36 cellular contexts compared by ENCODE assay signal in genomic region chr1:180565472-180565871, GRCh38. TPM values are rescaled to one million over a fixed set of nuclear protein-coding genes. Genes with fewer than 3 reads are reported as not detected.
"Had no signal": no experiment of that assay in that cellular context is flagged by ENCODE, and none has a peak within 500 bp of the region (broad histone marks: within the 10 kb centered on the region; RNA-seq: fewer than 3 reads in every experiment).

No MANE protein-coding gene starts in this region.

- H3K9me3 ChIP-seq: MG63 had no signal

- H3K4me1 Mint-ChIP-seq: activated B cell treated with CpG ODN at 0.5 μM for 24 hours; activated naive CD8-positive, alpha-beta T cell treated with anti-CD3 and anti-CD28 coated beads for 36 hours had no signal

- H3K4me3 Mint-ChIP-seq: activated B cell treated with CpG ODN at 0.5 μM for 24 hours; activated CD4-positive, alpha-beta memory T cell treated with anti-CD3 and anti-CD28 coated beads for 36 hours; activated naive CD8-positive, alpha-beta T cell treated with anti-CD3 and anti-CD28 coated beads for 36 hours had no signal

- FAIRE-seq: RCC 7860 had no signal

- H3K27ac Mint-ChIP-seq: activated B cell treated with CpG ODN at 0.5 μM for 24 hours; activated CD4-positive, alpha-beta memory T cell treated with anti-CD3 and anti-CD28 coated beads for 36 hours; activated naive CD8-positive, alpha-beta T cell treated with anti-CD3 and anti-CD28 coated beads for 36 hours had no signal

- H3K36me3 Mint-ChIP-seq: activated CD4-positive, alpha-beta memory T cell treated with anti-CD3 and anti-CD28 coated beads for 36 hours; activated naive CD8-positive, alpha-beta T cell treated with anti-CD3 and anti-CD28 coated beads for 36 hours had no signal

- H3K27ac ChIP-seq: RWPE1, VCaP had no signal

- DNase-seq: activated B cell treated with CpG ODN at 0.5 μM for 24 hours; activated CD4-positive, alpha-beta memory T cell treated with anti-CD3 and anti-CD28 coated beads for 36 hours; activated CD4-positive, alpha-beta T cell treated with anti-CD3 and anti-CD28 coated beads for 4 hours; activated CD4-positive, alpha-beta T cell treated with anti-CD3 and anti-CD28 coated beads, Interleukin-2, amount 50 U/mL, for 1 hour; activated CD4-positive, CD25-positive, alpha-beta regulatory T cell treated with anti-CD3 and anti-CD28 coated beads, Interleukin-2, amount 50 U/mL, for 72 hours; activated CD8-positive, alpha-beta memory T cell treated with anti-CD3 and anti-CD28 coated beads, Interleukin-2, amount 50 U/mL, for 4 hours; activated effector memory CD4-positive, alpha-beta T cell treated with anti-CD3 and anti-CD28 coated beads, Interleukin-2, amount 50 U/mL, for 16 hours; activated naive CD4-positive, alpha-beta T cell; activated naive CD4-positive, alpha-beta T cell treated with anti-CD3 and anti-CD28 coated beads, Interleukin-2, amount 50 U/mL, for 16 hours; activated naive CD8-positive, alpha-beta T cell treated with anti-CD3 and anti-CD28 coated beads for 36 hours; activated T-cell treated with anti-CD3 and anti-CD28 coated beads for 4 hours; activated T-cell treated with anti-CD3 and anti-CD28 coated beads, Interleukin-2, amount 50 U/mL, for 48 hours; amniotic stem cell; aorta; Karpas-422; KBM-7; MG63; NCI-H1048; NCI-H1105 treated with DMSO at 0.1 percent for 48 hours; NCI-H1436; NCI-H1694; NCI-H1930; NCI-H2081 treated with DMSO at 0.1 percent for 48 hours; NCI-H226; NCI-H446 treated with DMSO at 0.1 percent for 48 hours; NCI-H524 treated with DMSO at 0.1 percent for 48 hours; NK-92 treated with Interleukin-12 subunit alpha and Interleukin-12 subunit beta, amount 100 ng/mL, for 24 hours; PC-3; SW 1271; T-helper 1 cell; T-helper 2 cell; T-helper 9 cell had no signal

- H3K4me3 ChIP-seq: MG63 had no signal

- H3K9me3 Mint-ChIP-seq: activated B cell treated with CpG ODN at 0.5 μM for 24 hours; activated CD4-positive, alpha-beta memory T cell treated with anti-CD3 and anti-CD28 coated beads for 36 hours; activated naive CD8-positive, alpha-beta T cell treated with anti-CD3 and anti-CD28 coated beads for 36 hours had no signal

- H3K36me3 ChIP-seq: MG63 had no signal

- H3K27me3 ChIP-seq: MG63 had no signal

- ATAC-seq: PC-3, Right ventricle myocardium inferior had no signal

RNA-seq across cellular contexts. Expression of gene OVAAL, which starts 6.7 kb away (rescaled TPM):
- total RNA-seq: activated B cell treated with CpG ODN at 0.5 μM for 24 hours; activated CD4-positive, alpha-beta memory T cell treated with anti-CD3 and anti-CD28 coated beads for 36 hours; activated naive CD8-positive, alpha-beta T cell treated with anti-CD3 and anti-CD28 coated beads for 36 hours; aorta; PC-3 had no signal
- polyA plus RNA-seq: aorta had no signal
